In the genomic region with DNA sequence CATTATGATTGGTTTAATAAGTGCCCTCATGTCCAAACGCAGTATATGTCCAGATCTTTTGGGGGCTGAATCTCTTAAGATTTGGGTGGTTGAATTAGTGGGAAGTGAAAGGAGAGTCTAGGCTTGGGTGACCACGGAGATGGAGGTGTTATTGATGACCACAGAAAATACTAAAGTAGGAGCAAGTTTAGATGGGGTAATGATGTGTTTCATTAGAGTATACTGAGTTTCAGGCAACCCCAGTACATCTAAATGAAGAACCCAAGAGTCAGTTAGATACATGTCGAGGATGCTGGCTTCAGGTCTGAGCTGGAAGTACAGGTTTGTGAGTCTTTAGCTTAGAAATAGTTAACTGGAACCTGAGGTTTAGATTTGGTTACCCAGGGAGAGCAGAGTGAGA, we compare ENCODE assay signal across 21 cellular contexts. TPM values are rescaled to one million over a fixed set of nuclear protein-coding genes. Genes with fewer than 3 reads are reported as not detected.
DNase-seq lines count a peak whose midpoint lies in the region; ATAC-seq, FAIRE-seq and TF ChIP-seq lines count a peak whose summit lies in the region.
"Had no signal": no experiment of that assay in that cellular context is flagged by ENCODE, and none has a peak within 500 bp of the region (broad histone marks: within the 10 kb centered on the region; RNA-seq: fewer than 3 reads in every experiment).

No MANE protein-coding gene starts in this region.

- H2BK5ac ChIP-seq in H9 (ENCODE audit: insufficient read length, low read length): no peak overlapping the region

- H3K56ac ChIP-seq in H9 (ENCODE audit: insufficient read length, low read depth, low read length): no peak overlapping the region

- H3K4me3 ChIP-seq in spleen (no peak overlapping the region), smooth muscle cell (no peak overlapping the region)
- H3K4me3 ChIP-seq: left ventricle myocardium inferior, mucosa of descending colon, pancreas, SJCRH30 had no signal

- no peak overlapping the region for H2BK120ac ChIP-seq in H9 (ENCODE audit: low read depth, low read length, poor library complexity, severe bottlenecking)

- H3K79me1 ChIP-seq in H9 (ENCODE audit: insufficient read depth, low read depth, low read length, poor library complexity, severe bottlenecking): no peaks in the 10 kb centered on the region

- H3T11ph ChIP-seq in H9 (ENCODE audit: low read length): no peak overlapping the region

- H2AK5ac ChIP-seq in H9 (ENCODE audit: insufficient read length, low read length): no peak overlapping the region

- no CpG with 5 or more reads among the region's 3 CpGs for WGBS in H9 (ENCODE audit: extremely low coverage, insufficient read length, low lambda C conversion rate)
- 77 to 86% (median 84%) methylated on average over 3 of the region's 3 CpGs for WGBS in spleen, 5 donors
- WGBS in smooth muscle cell (ENCODE audit: low lambda C conversion rate): 91% methylated on average over 3 of the region's 3 CpGs

- no peak overlapping the region for H2BK15ac ChIP-seq in H9 (ENCODE audit: low read depth, low read length)

- H4K5ac ChIP-seq in H9 (ENCODE audit: insufficient read length, low read depth, low read length): no peak overlapping the region

- H3K9me3 ChIP-seq in H9 (ENCODE audit: control insufficient read depth, low read depth, low read length) (no peaks in the 10 kb centered on the region), spleen (peaks cover 0 to 6% (median 0%) of the 10 kb centered on the region in 8 donors), smooth muscle cell (replicated peaks; ENCODE audit: low read depth) (no peaks in the 10 kb centered on the region)
- H3K9me3 ChIP-seq: BE2C, left ventricle myocardium inferior, mucosa of descending colon, pancreas, SJCRH30 had no signal

- CTCF ChIA-PET in GM10248 (lab: Yijun Ruan, JAX): interaction anchor here (1.0 to 1.4 kb wide), 2 partner anchors 26 to 51 kb away, joined by 3 to 4 read pairs; no protein-coding TSS in a partner anchor
- CTCF ChIA-PET in WTC11 (lab: Charles Lee): no interaction called here

- H3K27me3 ChIP-seq in H9 (ENCODE audit: insufficient read depth, low read length) (no peaks in the 10 kb centered on the region), spleen (replicated peaks in 1 of 7) (no peaks in the 10 kb centered on the region), smooth muscle cell (ENCODE audit: low read depth) (no peaks in the 10 kb centered on the region)
- H3K27me3 ChIP-seq: BE2C, pancreas, SJCRH30 had no signal

- H3K27ac Mint-ChIP-seq in WTC11 (peak overlapping the region; percentile 41; the same call in 1 of the 2 replicates), H9 (peak overlapping the region in 1 of 3 experiments; percentile 66; a peak in 2 of 7 replicates)
- H3K27ac Mint-ChIP-seq: activated CD4-positive, alpha-beta T cell treated with anti-CD3 and anti-CD28 coated beads, Interleukin-2, amount 10 ng/mL, durations not matched to agents 7 days and 5 days; activated naive CD8-positive, alpha-beta T cell treated with anti-CD3 and anti-CD28 coated beads, Interleukin-2, amount 10 ng/mL, durations not matched to agents 7 days and 5 days; nephron progenitor cell; type B pancreatic cell had no signal

- H3K9me3 Mint-ChIP-seq in WTC11: peaks cover 7% of the 10 kb centered on the region
- H3K9me3 Mint-ChIP-seq in H9: no peaks in the 10 kb centered on the region; a peak in 2 of 5 replicates
- H3K9me3 Mint-ChIP-seq: activated CD4-positive, alpha-beta T cell treated with anti-CD3 and anti-CD28 coated beads, Interleukin-2, amount 10 ng/mL, durations not matched to agents 7 days and 5 days; activated naive CD8-positive, alpha-beta T cell treated with anti-CD3 and anti-CD28 coated beads, Interleukin-2, amount 10 ng/mL, durations not matched to agents 7 days and 5 days; nephron progenitor cell; type B pancreatic cell had no signal

- H3K9ac ChIP-seq in H9 (ENCODE audit: extremely low read depth, insufficient read length, low read length) (no peak overlapping the region), smooth muscle cell (ENCODE audit: low read depth) (no peak overlapping the region)

- H3K4me3 Mint-ChIP-seq in WTC11: no peak overlapping the region
- no peak overlapping the region for H3K4me3 Mint-ChIP-seq in H9
- H3K4me3 Mint-ChIP-seq: activated CD4-positive, alpha-beta T cell treated with anti-CD3 and anti-CD28 coated beads, Interleukin-2, amount 10 ng/mL, durations not matched to agents 7 days and 5 days; activated naive CD8-positive, alpha-beta T cell treated with anti-CD3 and anti-CD28 coated beads, Interleukin-2, amount 10 ng/mL, durations not matched to agents 7 days and 5 days; nephron progenitor cell; type B pancreatic cell had no signal

- TF ChIP-seq CTCF in GM10248 (IDR thresholded peaks at IDR 0.05; ENCODE audit: control extremely low read depth, extremely low read depth, low read depth, missing control alignments): no peak
- TF ChIP-seq CTCF in WTC11 (IDR thresholded peaks at IDR 0.05): no peak
- no peak for TF ChIP-seq CTCF in H9 (conservative IDR thresholded peaks at IDR 0.05)
- no peak for TF ChIP-seq CTCF in spleen (IDR thresholded peaks at IDR 0.05 in 8 of 11, conservative IDR thresholded peaks at IDR 0.05 in 3 of 11)
- no peak for TF ChIP-seq CTCF in smooth muscle cell (IDR thresholded peaks at IDR 0.05; ENCODE audit: borderline replicate concordance, insufficient read depth, poor library complexity, severe bottlenecking)

- no peak overlapping the region for H4K91ac ChIP-seq in H9 (ENCODE audit: insufficient read length, low read depth, low read length)

- H4K20me1 ChIP-seq in H9 (ENCODE audit: control insufficient read depth, insufficient read depth, insufficient read length) (no peaks in the 10 kb centered on the region), smooth muscle cell (ENCODE audit: low read depth) (no peaks in the 10 kb centered on the region)

- POLR2A ChIA-PET in GM10248 (lab: Yijun Ruan, JAX) (no interaction called here), WTC11 (lab: Charles Lee) (no interaction called here)

- H2BK20ac ChIP-seq in H9 (ENCODE audit: low read depth, low read length, poor library complexity, severe bottlenecking): no peak overlapping the region

- H2AFZ ChIP-seq in H9 (ENCODE audit: low read length) (no peak overlapping the region), smooth muscle cell (ENCODE audit: low read depth) (no peak overlapping the region)

- TF ChIP-seq POLR2A in spleen (IDR thresholded peaks at IDR 0.05): no peak

- H3K79me2 ChIP-seq in H9 (ENCODE audit: insufficient read depth, low read length) (no peaks in the 10 kb centered on the region), smooth muscle cell (ENCODE audit: low read depth) (no peaks in the 10 kb centered on the region)

- intact Hi-C loops in spleen (cut with DNase I; ENCODE audit: low total_unique reads): no loop called here

- no peak overlapping the region for H3K23ac ChIP-seq in H9 (ENCODE audit: insufficient read length, low read depth, low read length)

- no peak overlapping the region for H3K18ac ChIP-seq in H9 (ENCODE audit: insufficient read length, low read depth, low read length)

- DNase-seq in GM10248 (ENCODE audit: extremely low spot score) (peak; percentile 24), GM19239 (ENCODE audit: insufficient read length, low spot score) (no peak), WTC11 (ENCODE audit: low spot score) (no peak), H9 (no peak), spleen (no peak), smooth muscle cell (lab: John Stamatoyannopoulos, UW; ENCODE audit: unreplicated experiment) (no peak)
- DNase-seq in activated CD4-positive, CD25-positive, alpha-beta regulatory T cell (lab: John Stamatoyannopoulos, UW): no peak
- DNase-seq: activated CD4-positive, alpha-beta T cell treated with anti-CD3 and anti-CD28 coated beads, Interleukin-2, amount 10 ng/mL, durations not matched to agents 7 days and 5 days; activated naive CD8-positive, alpha-beta T cell treated with anti-CD3 and anti-CD28 coated beads, Interleukin-2, amount 10 ng/mL, durations not matched to agents 7 days and 5 days; BE2C; DMS79 treated with DMSO at 0.1 percent for 48 hours; IMR-90; left ventricle myocardium inferior; mucosa of descending colon; nephron progenitor cell; pancreas; right cardiac atrium; SJCRH30 had no signal

- H3K27me3 Mint-ChIP-seq in WTC11 (ENCODE audit: low read depth) (no peaks in the 10 kb centered on the region), H9 (ENCODE audit: low read depth) (no peaks in the 10 kb centered on the region)
- H3K27me3 Mint-ChIP-seq: activated CD4-positive, alpha-beta T cell treated with anti-CD3 and anti-CD28 coated beads, Interleukin-2, amount 10 ng/mL, durations not matched to agents 7 days and 5 days; activated naive CD8-positive, alpha-beta T cell treated with anti-CD3 and anti-CD28 coated beads, Interleukin-2, amount 10 ng/mL, durations not matched to agents 7 days and 5 days; type B pancreatic cell had no signal

- no peak overlapping the region for H3K4me2 ChIP-seq in H9 (ENCODE audit: insufficient read depth, insufficient read length, low read length)
- H3K4me2 ChIP-seq in smooth muscle cell: no peak overlapping the region

- no peak overlapping the region for H4K8ac ChIP-seq in H9 (replicated peaks; ENCODE audit: insufficient read length, low read depth, low read length)

- H3K4me1 Mint-ChIP-seq in WTC11 (peaks cover 12% of the 10 kb centered on the region), H9 (peaks cover 8 to 9% of the 10 kb centered on the region in 2 experiments)

- H3F3A ChIP-seq in smooth muscle cell (ENCODE audit: low read depth): peaks cover 8% of the 10 kb centered on the region

- H3K4me1 ChIP-seq in H9 (ENCODE audit: insufficient read depth, low read length): no peaks in the 10 kb centered on the region
- H3K4me1 ChIP-seq in spleen: peaks cover under 1 to 7% (median 4%) of the 10 kb centered on the region in 6 donors
- H3K4me1 ChIP-seq in smooth muscle cell (ENCODE audit: low read depth): peaks cover 6% of the 10 kb centered on the region
- H3K4me1 ChIP-seq: BE2C, SJCRH30 had no signal

- peaks cover 2% of the 10 kb centered on the region for H3K23me2 ChIP-seq in H9 (ENCODE audit: insufficient read length, low read depth, low read length, poor library complexity, severe bottlenecking)

- peaks cover 8% of the 10 kb centered on the region; the same call in 1 of the 2 replicates for H3K36me3 Mint-ChIP-seq in WTC11
- H3K36me3 Mint-ChIP-seq in H9 (ENCODE audit: insufficient read depth in 1 of 3, low read depth in 3 of 3): peaks cover 0 to 4% (median 1%) of the 10 kb centered on the region in 3 experiments; a peak in 3 of 7 replicates

- FAIRE-seq in GM19239 (lab: Jason Lieb, UNC): peak; percentile 86
- FAIRE-seq: pancreas, RCC 7860 had no signal

- no peak overlapping the region for H3K4ac ChIP-seq in H9 (ENCODE audit: low read depth, low read length)

- H3K27ac ChIP-seq in H9 (ENCODE audit: insufficient read length, low read depth, low read length): no peak overlapping the region
- no peak overlapping the region for H3K27ac ChIP-seq in spleen
- H3K27ac ChIP-seq in smooth muscle cell (ENCODE audit: low read depth): no peak overlapping the region
- H3K27ac ChIP-seq: left ventricle myocardium inferior, pancreas, SJCRH30 had no signal

- no peak overlapping the region for H2BK12ac ChIP-seq in H9 (ENCODE audit: insufficient read length, low read depth, low read length)

- ATAC-seq in HG03025 (IDR thresholded peaks at IDR 0.05; ENCODE audit: low FRiP score, unreplicated experiment): peak; percentile 52
- no peak for ATAC-seq in WTC11
- ATAC-seq: mucosa of descending colon, pancreas, right cardiac atrium had no signal

- H3K36me3 ChIP-seq in spleen (peaks cover 0 to 40% (median 4%) of the 10 kb centered on the region in 6 donors), smooth muscle cell (ENCODE audit: low read depth) (no peaks in the 10 kb centered on the region)
- H3K36me3 ChIP-seq: BE2C, pancreas had no signal

- H3K14ac ChIP-seq in H9 (ENCODE audit: insufficient read depth, low read length): no peak overlapping the region

RNA-seq across cellular contexts. Expression of gene ZZZ3, which starts 6.5 kb away (rescaled TPM):
- total RNA-seq in WTC11 (2021) (43.3 to 47.5 TPM (median 43.5 TPM) in 3 replicates), H9 (2021) (51.1 and 52.4 TPM in 2 replicates), spleen (10 to 100 TPM; 44.3 to 85.3 (median 53.7) TPM), smooth muscle cell (52.8 and 89.7 TPM in 2 replicates)
- polyA plus RNA-seq in spleen (10 to 100 TPM; 10.2 to 14.3 (median 13.7) TPM), smooth muscle cell (21.8 and 25.9 TPM in 2 replicates)
